ENCODE assay signal across 30 cellular contexts in the genomic region with DNA sequence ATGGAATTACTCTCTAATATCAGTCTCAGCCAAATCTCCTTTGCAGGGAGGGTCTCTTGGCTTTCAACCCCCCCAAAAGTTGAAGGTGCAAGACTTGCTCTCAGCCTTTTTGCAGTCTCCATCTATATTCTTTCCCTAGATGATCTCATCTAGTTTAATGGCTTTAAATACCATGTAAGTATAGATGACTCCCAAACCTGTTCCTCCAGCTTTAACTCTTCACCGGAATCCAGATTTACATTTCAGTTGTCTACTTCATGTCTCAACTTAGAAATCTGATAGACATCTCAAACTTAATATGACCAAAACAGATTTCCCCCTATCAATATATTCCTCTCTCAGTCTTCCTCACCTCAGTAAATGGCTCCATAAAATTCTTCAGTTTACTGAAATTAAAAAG. TPM values are rescaled to one million over a fixed set of nuclear protein-coding genes. Genes with fewer than 3 reads are reported as not detected.
"Had no signal": no experiment of that assay in that cellular context is flagged by ENCODE, and none has a peak within 500 bp of the region (broad histone marks: within the 10 kb centered on the region; RNA-seq: fewer than 3 reads in every experiment).

No MANE protein-coding gene starts in this region.

- H3K9me3 ChIP-seq: prostate gland, thyroid gland had no signal

- H3K4me1 Mint-ChIP-seq: activated CD4-positive, alpha-beta memory T cell treated with anti-CD3 and anti-CD28 coated beads, Interleukin-2, amount 10 ng/mL, durations not matched to agents 7 days and 5 days; activated naive CD8-positive, alpha-beta T cell treated with anti-CD3 and anti-CD28 coated beads, Interleukin-2, amount 10 ng/mL, durations not matched to agents 7 days and 5 days; immature natural killer cell had no signal

- H3K4me1 ChIP-seq: left lung, prostate gland, thyroid gland had no signal

- ATAC-seq: activated T-cell treated with anti-CD3 and anti-CD28 coated beads, Interleukin-2, amount 50 U/mL, for 72 hours; left lung; naive thymus-derived CD8-positive, alpha-beta T cell; stimulated activated naive CD8-positive, alpha-beta T cell treated with anti-CD3 and anti-CD28 coated beads, Interleukin-15, Interleukin-2, amounts not matched to agents 100 U/mL and 50 U/mL, for 24 hours; WTC11 had no signal

- DNase-seq: activated CD4-positive, alpha-beta memory T cell treated with anti-CD3 and anti-CD28 coated beads, Interleukin-2, amount 10 ng/mL, durations not matched to agents 7 days and 5 days; activated effector memory CD4-positive, alpha-beta T cell treated with Interleukin-2 at 50 U/mL for 16 hours; activated naive CD4-positive, alpha-beta T cell treated with anti-CD3 and anti-CD28 coated beads for 36 hours; activated naive CD8-positive, alpha-beta T cell treated with anti-CD3 and anti-CD28 coated beads, Interleukin-2, amount 10 ng/mL, durations not matched to agents 7 days and 5 days; activated T-cell treated with anti-CD3 and anti-CD28 coated beads, Interleukin-2, amount 50 U/mL, for 72 hours; amniotic stem cell; cerebellar nuclear complex; endodermal cell; foreskin melanocyte; glutamatergic neuron; immature natural killer cell; left lung; naive thymus-derived CD8-positive, alpha-beta T cell; stimulated activated CD4-positive, alpha-beta T cell treated with anti-CD3 and anti-CD28 coated beads, Interleukin-4, amount 100 ng/mL, for 4 hours; stimulated activated naive CD8-positive, alpha-beta T cell treated with anti-CD3 and anti-CD28 coated beads, Interleukin-15, Interleukin-2, amounts not matched to agents 100 U/mL and 50 U/mL, for 24 hours; T-helper 1 cell; T-helper 9 cell; thyroid gland had no signal

- H3K27me3 Mint-ChIP-seq: activated naive CD8-positive, alpha-beta T cell treated with anti-CD3 and anti-CD28 coated beads, Interleukin-2, amount 10 ng/mL, durations not matched to agents 7 days and 5 days had no signal

- H3K36me3 Mint-ChIP-seq: activated naive CD8-positive, alpha-beta T cell treated with anti-CD3 and anti-CD28 coated beads, Interleukin-2, amount 10 ng/mL, durations not matched to agents 7 days and 5 days had no signal

- H3K4me3 ChIP-seq: coronary artery, hepatocyte, left lung, lung, neural progenitor cell, prostate gland, thyroid gland had no signal

- H3K4me3 Mint-ChIP-seq: activated CD4-positive, alpha-beta memory T cell treated with anti-CD3 and anti-CD28 coated beads, Interleukin-2, amount 10 ng/mL, durations not matched to agents 7 days and 5 days; activated naive CD4-positive, alpha-beta T cell treated with anti-CD3 and anti-CD28 coated beads for 36 hours; activated naive CD8-positive, alpha-beta T cell treated with anti-CD3 and anti-CD28 coated beads, Interleukin-2, amount 10 ng/mL, durations not matched to agents 7 days and 5 days; activated T-cell treated with anti-CD3 and anti-CD28 coated beads, Interleukin-2, amount 50 U/mL, for 72 hours; endodermal cell; immature natural killer cell; naive thymus-derived CD8-positive, alpha-beta T cell; neural progenitor cell; WTC11 had no signal

- H3K27ac ChIP-seq: coronary artery, hepatocyte, left lung, neural progenitor cell, prostate gland, thyroid gland had no signal

- H3K27me3 ChIP-seq: hepatocyte, left lung, neural progenitor cell, thyroid gland had no signal

- H3K36me3 ChIP-seq: left lung, neural progenitor cell, prostate gland, thyroid gland had no signal

- H3K27ac Mint-ChIP-seq: activated CD4-positive, alpha-beta memory T cell treated with anti-CD3 and anti-CD28 coated beads, Interleukin-2, amount 10 ng/mL, durations not matched to agents 7 days and 5 days; activated naive CD4-positive, alpha-beta T cell treated with anti-CD3 and anti-CD28 coated beads for 36 hours; activated naive CD8-positive, alpha-beta T cell treated with anti-CD3 and anti-CD28 coated beads, Interleukin-2, amount 10 ng/mL, durations not matched to agents 7 days and 5 days; activated T-cell treated with anti-CD3 and anti-CD28 coated beads, Interleukin-2, amount 50 U/mL, for 72 hours; endodermal cell; immature natural killer cell; neural progenitor cell; WTC11 had no signal

RNA-seq across cellular contexts. Expression of gene TAS2R41, which starts 9.9 kb away (rescaled TPM):
- total RNA-seq: activated CD4-positive, alpha-beta memory T cell treated with anti-CD3 and anti-CD28 coated beads, Interleukin-2, amount 10 ng/mL, durations not matched to agents 7 days and 5 days; activated naive CD4-positive, alpha-beta T cell treated with anti-CD3 and anti-CD28 coated beads for 36 hours; activated naive CD8-positive, alpha-beta T cell treated with anti-CD3 and anti-CD28 coated beads, Interleukin-2, amount 10 ng/mL, durations not matched to agents 7 days and 5 days; activated T-cell treated with anti-CD3 and anti-CD28 coated beads, Interleukin-2, amount 50 U/mL, for 72 hours; epithelial cell of proximal tubule; hepatocyte; kidney epithelial cell; left lung; mesenteric fat pad; omental fat pad; subcutaneous adipose tissue; thyroid gland; urinary bladder had no signal

RNA-seq across cellular contexts. Expression of gene TAS2R60, which starts 24.5 kb away (rescaled TPM):
- total RNA-seq: activated CD4-positive, alpha-beta memory T cell treated with anti-CD3 and anti-CD28 coated beads, Interleukin-2, amount 10 ng/mL, durations not matched to agents 7 days and 5 days; activated naive CD4-positive, alpha-beta T cell treated with anti-CD3 and anti-CD28 coated beads for 36 hours; activated T-cell treated with anti-CD3 and anti-CD28 coated beads, Interleukin-2, amount 50 U/mL, for 72 hours; epithelial cell of proximal tubule; hepatocyte; kidney epithelial cell; left lung; omental fat pad; prostate gland; thyroid gland had no signal
